In genomic region chr11:62612366-62613274, GRCh38 we compare ENCODE assay signal across 8 cellular contexts. TPM values are rescaled to one million over a fixed set of nuclear protein-coding genes. Genes with fewer than 3 reads are reported as not detected.
DNase-seq lines count a peak whose midpoint lies in the region; ATAC-seq and TF ChIP-seq lines count a peak whose summit lies in the region.

TSS of gene EML3 (minus strand) at chr11:62612775. CDS start at chr11:62612457, 318 bp downstream.
TSS of gene ROM1 (plus strand) at chr11:62613257. CDS start at chr11:62613282, 25 bp downstream.

- DNase-seq in ACHN (peak; percentile 80), NCI-H2196 treated with DMSO at 0.1 percent for 48 hours (lab: John Stamatoyannopoulos, UW; ENCODE audit: unreplicated experiment) (peak; percentile 94), kidney epithelial cell (ENCODE audit: low read depth) (no peak)
- DNase-seq in activated CD4-positive, CD25-positive, alpha-beta regulatory T cell (lab: John Stamatoyannopoulos, UW) = peak; percentile 69 to 85 (median 78)
- DNase-seq in central memory CD4-positive, alpha-beta T cell = peak; percentile 82
- DNase-seq in stimulated activated CD4-positive, alpha-beta T cell treated with anti-CD3 and anti-CD28 coated beads, Interleukin-15, amount 100 ng/mL, for 24 hours = peak; percentile 94

- TF ChIP-seq CTCF in kidney epithelial cell (IDR thresholded peaks at IDR 0.05; ENCODE audit: insufficient read depth, low read length, poor library complexity, severe bottlenecking) = peak; percentile 63

- no peaks in the 10 kb centered on the region for H3K36me3 ChIP-seq in kidney epithelial cell (ENCODE audit: control insufficient read depth, insufficient read depth, low read length)

- H3K4me3 ChIP-seq in kidney epithelial cell (ENCODE audit: low read depth, low read length) = peak within 1 kb of the TSS; percentile 54

- in situ Hi-C loops in ACHN (cut with HindIII; ENCODE audit: low pct_ligation_motif_present, low pct_unique_long_range_greater_than_20kb, low sequenced_read_pairs) = no loop called here

- ATAC-seq in GM18517 (IDR thresholded peaks at IDR 0.05; ENCODE audit: unreplicated experiment) = peak; percentile 71
- peak; percentile 58 for ATAC-seq in HG03025 (IDR thresholded peaks at IDR 0.05; ENCODE audit: low FRiP score, unreplicated experiment)

- H3K27me3 ChIP-seq in kidney epithelial cell (ENCODE audit: control insufficient read depth, insufficient read depth, low read length) = no peaks in the 10 kb centered on the region

RNA-seq across cellular contexts. Expression of gene EML3, which starts in this region (rescaled TPM):
- total RNA-seq in kidney epithelial cell = 20.9 and 21.1 TPM in 2 replicates

RNA-seq across cellular contexts. Expression of gene ROM1, which starts in this region (rescaled TPM):
- 0.55 and 1.4 TPM in 2 replicates for total RNA-seq in kidney epithelial cell
